ENCODE assay signal across 1 cellular context in the genomic region with DNA sequence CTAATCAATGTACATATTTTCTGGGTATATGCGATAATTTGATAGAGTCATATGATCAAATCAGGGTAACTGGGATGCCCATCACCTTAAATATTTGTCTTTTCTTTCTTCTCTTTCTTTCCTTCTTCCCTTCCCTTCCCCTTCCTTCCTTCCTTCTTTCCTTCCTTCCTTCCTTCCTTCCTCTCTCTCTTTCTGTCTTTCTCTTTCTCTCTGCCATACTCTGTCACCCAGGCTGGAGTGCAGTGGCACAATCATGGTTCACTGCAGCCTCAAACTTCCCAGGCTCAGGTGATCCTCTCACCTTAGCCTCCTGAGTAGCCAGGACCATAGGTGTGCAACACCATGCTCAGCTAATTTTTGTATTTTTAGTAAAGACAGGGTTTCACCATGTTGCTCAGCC. TPM values are rescaled to one million over a fixed set of nuclear protein-coding genes. Genes with fewer than 3 reads are reported as not detected.
"Had no signal": no experiment of that assay in that cellular context is flagged by ENCODE, and none has a peak within 500 bp of the region (broad histone marks: within the 10 kb centered on the region; RNA-seq: fewer than 3 reads in every experiment).

No MANE protein-coding gene starts in this region.

RNA-seq across cellular contexts. Expression of gene MCF2L2, which starts 47.3 kb away (rescaled TPM):
- polyA plus RNA-seq: smooth muscle cell had no signal
